ENCODE assay signal across 1 cellular context in the genomic region with DNA sequence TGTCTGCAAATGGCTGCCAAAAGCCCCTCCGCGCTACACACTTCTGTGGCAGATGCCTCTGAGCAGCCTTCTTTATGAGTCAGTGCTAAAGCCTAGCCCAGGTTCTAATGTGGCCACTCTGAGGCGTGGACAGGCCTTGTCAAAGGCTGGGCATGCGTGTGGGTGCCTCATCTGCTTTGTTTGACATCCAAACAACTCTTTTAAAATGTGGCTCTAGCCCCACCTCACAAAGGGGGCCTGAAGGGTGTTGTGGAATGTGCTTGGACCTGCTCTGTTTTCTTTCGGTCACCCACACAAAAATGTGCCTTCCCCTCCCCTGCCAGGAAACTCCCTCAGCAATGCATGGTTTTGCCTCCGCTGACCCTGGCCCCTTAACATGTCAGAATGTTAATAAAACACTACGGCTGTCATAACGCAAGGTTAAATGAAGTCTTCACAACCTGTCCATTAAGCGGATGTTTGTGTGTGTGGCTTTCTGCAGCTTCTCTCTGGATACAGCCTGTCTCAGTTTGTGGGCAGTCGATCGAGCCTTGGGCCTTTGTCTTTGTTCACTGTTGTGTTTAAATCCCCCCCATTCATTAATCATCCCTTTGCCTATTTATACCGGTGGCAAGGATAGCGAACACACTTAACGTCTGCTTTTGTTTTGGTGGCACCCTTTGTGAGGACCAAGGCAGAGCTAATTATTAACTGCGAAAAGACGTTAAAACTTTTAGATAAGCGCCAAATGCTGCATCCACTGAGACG.
A peak's percentile ranks its signal among the peaks of the same experiment; 100 is the strongest.
TF ChIP-seq lines count a peak whose summit lies in the region.

No MANE protein-coding gene starts in this region.

TF ChIP-seq in HepG2, 621 proteins besides CTCF, POLR2A, EP300 and RAD21 (continued from another document and continues in another):
- TF ChIP-seq, protein P1, sequence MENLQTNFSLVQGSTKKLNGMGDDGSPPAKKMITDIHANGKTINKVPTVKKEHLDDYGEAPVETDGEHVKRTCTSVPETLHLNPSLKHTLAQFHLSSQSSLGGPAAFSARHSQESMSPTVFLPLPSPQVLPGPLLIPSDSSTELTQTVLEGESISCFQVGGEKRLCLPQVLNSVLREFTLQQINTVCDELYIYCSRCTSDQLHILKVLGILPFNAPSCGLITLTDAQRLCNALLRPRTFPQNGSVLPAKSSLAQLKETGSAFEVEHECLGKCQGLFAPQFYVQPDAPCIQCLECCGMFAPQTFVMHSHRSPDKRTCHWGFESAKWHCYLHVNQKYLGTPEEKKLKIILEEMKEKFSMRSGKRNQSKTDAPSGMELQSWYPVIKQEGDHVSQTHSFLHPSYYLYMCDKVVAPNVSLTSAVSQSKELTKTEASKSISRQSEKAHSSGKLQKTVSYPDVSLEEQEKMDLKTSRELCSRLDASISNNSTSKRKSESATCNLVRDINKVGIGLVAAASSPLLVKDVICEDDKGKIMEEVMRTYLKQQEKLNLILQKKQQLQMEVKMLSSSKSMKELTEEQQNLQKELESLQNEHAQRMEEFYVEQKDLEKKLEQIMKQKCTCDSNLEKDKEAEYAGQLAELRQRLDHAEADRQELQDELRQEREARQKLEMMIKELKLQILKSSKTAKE (CRISPR knock-in tag; IDR thresholded peaks at IDR 0.05; ENCODE audit: borderline replicate concordance), result peak; percentile 72; the same call in 1 of the 2 replicates
- TF ChIP-seq ZBTB21 (CRISPR knock-in tag; IDR thresholded peaks at IDR 0.05), result no peak
- peak; percentile 82; the same call in 1 of the 2 replicates for TF ChIP-seq GATA4 (IDR thresholded peaks at IDR 0.05; ENCODE audit: borderline replicate concordance, low read depth)
- no peak for TF ChIP-seq ZNF562 (CRISPR knock-in tag; IDR thresholded peaks at IDR 0.05; ENCODE audit: borderline replicate concordance)
- no peak for TF ChIP-seq ZFP62 (CRISPR knock-in tag; IDR thresholded peaks at IDR 0.05)
- no peak for TF ChIP-seq ZNF282 (IDR thresholded peaks at IDR 0.05; ENCODE audit: partially characterized antibody)
- peak; percentile 98 for TF ChIP-seq MED1 (CRISPR knock-in tag; IDR thresholded peaks at IDR 0.05)
- TF ChIP-seq ZNF326 (CRISPR knock-in tag; IDR thresholded peaks at IDR 0.05; ENCODE audit: borderline replicate concordance), result no peak
- TF ChIP-seq, protein P2, sequence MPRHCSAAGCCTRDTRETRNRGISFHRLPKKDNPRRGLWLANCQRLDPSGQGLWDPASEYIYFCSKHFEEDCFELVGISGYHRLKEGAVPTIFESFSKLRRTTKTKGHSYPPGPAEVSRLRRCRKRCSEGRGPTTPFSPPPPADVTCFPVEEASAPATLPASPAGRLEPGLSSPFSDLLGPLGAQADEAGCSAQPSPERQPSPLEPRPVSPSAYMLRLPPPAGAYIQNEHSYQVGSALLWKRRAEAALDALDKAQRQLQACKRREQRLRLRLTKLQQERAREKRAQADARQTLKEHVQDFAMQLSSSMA (CRISPR knock-in tag; IDR thresholded peaks at IDR 0.05), result peak; percentile 90
- TF ChIP-seq, protein P3, sequence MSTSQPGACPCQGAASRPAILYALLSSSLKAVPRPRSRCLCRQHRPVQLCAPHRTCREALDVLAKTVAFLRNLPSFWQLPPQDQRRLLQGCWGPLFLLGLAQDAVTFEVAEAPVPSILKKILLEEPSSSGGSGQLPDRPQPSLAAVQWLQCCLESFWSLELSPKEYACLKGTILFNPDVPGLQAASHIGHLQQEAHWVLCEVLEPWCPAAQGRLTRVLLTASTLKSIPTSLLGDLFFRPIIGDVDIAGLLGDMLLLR (CRISPR knock-in tag; IDR thresholded peaks at IDR 0.05), result no peak
- no peak for TF ChIP-seq PHF8 (CRISPR knock-in tag; IDR thresholded peaks at IDR 0.05)
- TF ChIP-seq MEIS2 (CRISPR knock-in tag; IDR thresholded peaks at IDR 0.05), result peak; percentile 96
- TF ChIP-seq ZNF251 (CRISPR knock-in tag; IDR thresholded peaks at IDR 0.05), result no peak
- no peak for TF ChIP-seq THYN1 (CRISPR knock-in tag; IDR thresholded peaks at IDR 0.05; ENCODE audit: borderline replicate concordance, low read depth)
- TF ChIP-seq, protein P4, sequence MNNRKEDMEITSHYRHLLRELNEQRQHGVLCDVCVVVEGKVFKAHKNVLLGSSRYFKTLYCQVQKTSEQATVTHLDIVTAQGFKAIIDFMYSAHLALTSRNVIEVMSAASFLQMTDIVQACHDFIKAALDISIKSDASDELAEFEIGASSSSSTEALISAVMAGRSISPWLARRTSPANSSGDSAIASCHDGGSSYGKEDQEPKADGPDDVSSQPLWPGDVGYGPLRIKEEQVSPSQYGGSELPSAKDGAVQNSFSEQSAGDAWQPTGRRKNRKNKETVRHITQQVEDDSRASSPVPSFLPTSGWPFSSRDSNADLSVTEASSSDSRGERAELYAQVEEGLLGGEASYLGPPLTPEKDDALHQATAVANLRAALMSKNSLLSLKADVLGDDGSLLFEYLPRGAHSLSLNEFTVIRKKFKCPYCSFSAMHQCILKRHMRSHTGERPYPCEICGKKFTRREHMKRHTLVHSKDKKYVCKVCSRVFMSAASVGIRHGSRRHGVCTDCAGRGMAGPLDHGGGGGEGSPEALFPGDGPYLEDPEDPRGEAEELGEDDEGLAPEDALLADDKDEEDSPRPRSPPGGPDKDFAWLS (CRISPR knock-in tag; IDR thresholded peaks at IDR 0.05; ENCODE audit: borderline replicate concordance), result no peak
- TF ChIP-seq, protein P5, sequence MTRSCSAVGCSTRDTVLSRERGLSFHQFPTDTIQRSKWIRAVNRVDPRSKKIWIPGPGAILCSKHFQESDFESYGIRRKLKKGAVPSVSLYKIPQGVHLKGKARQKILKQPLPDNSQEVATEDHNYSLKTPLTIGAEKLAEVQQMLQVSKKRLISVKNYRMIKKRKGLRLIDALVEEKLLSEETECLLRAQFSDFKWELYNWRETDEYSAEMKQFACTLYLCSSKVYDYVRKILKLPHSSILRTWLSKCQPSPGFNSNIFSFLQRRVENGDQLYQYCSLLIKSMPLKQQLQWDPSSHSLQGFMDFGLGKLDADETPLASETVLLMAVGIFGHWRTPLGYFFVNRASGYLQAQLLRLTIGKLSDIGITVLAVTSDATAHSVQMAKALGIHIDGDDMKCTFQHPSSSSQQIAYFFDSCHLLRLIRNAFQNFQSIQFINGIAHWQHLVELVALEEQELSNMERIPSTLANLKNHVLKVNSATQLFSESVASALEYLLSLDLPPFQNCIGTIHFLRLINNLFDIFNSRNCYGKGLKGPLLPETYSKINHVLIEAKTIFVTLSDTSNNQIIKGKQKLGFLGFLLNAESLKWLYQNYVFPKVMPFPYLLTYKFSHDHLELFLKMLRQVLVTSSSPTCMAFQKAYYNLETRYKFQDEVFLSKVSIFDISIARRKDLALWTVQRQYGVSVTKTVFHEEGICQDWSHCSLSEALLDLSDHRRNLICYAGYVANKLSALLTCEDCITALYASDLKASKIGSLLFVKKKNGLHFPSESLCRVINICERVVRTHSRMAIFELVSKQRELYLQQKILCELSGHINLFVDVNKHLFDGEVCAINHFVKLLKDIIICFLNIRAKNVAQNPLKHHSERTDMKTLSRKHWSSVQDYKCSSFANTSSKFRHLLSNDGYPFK (CRISPR knock-in tag; IDR thresholded peaks at IDR 0.05; ENCODE audit: borderline replicate concordance), result peak; percentile 23; the same call in 1 of the 2 replicates
- TF ChIP-seq, protein P6, sequence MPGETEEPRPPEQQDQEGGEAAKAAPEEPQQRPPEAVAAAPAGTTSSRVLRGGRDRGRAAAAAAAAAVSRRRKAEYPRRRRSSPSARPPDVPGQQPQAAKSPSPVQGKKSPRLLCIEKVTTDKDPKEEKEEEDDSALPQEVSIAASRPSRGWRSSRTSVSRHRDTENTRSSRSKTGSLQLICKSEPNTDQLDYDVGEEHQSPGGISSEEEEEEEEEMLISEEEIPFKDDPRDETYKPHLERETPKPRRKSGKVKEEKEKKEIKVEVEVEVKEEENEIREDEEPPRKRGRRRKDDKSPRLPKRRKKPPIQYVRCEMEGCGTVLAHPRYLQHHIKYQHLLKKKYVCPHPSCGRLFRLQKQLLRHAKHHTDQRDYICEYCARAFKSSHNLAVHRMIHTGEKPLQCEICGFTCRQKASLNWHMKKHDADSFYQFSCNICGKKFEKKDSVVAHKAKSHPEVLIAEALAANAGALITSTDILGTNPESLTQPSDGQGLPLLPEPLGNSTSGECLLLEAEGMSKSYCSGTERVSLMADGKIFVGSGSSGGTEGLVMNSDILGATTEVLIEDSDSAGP (CRISPR knock-in tag; IDR thresholded peaks at IDR 0.05; ENCODE audit: borderline replicate concordance), result peak; percentile 69; the same call in 1 of the 2 replicates
- no peak for TF ChIP-seq ATRX (CRISPR knock-in tag; IDR thresholded peaks at IDR 0.05; ENCODE audit: borderline replicate concordance)
- TF ChIP-seq CENPT (CRISPR knock-in tag; IDR thresholded peaks at IDR 0.05; ENCODE audit: low read depth), result no peak
- TF ChIP-seq, protein P7, sequence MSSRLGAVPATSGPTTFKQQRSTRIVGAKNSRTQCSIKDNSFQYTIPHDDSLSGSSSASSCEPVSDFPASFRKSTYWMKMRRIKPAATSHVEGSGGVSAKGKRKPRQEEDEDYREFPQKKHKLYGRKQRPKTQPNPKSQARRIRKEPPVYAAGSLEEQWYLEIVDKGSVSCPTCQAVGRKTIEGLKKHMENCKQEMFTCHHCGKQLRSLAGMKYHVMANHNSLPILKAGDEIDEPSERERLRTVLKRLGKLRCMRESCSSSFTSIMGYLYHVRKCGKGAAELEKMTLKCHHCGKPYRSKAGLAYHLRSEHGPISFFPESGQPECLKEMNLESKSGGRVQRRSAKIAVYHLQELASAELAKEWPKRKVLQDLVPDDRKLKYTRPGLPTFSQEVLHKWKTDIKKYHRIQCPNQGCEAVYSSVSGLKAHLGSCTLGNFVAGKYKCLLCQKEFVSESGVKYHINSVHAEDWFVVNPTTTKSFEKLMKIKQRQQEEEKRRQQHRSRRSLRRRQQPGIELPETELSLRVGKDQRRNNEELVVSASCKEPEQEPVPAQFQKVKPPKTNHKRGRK (CRISPR knock-in tag; IDR thresholded peaks at IDR 0.05), result no peak
- TF ChIP-seq, protein P8, sequence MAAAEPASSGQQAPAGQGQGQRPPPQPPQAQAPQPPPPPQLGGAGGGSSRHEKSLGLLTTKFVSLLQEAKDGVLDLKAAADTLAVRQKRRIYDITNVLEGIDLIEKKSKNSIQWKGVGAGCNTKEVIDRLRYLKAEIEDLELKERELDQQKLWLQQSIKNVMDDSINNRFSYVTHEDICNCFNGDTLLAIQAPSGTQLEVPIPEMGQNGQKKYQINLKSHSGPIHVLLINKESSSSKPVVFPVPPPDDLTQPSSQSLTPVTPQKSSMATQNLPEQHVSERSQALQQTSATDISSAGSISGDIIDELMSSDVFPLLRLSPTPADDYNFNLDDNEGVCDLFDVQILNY (CRISPR knock-in tag; conservative IDR thresholded peaks at IDR 0.05), result no peak
- TF ChIP-seq, protein P9, sequence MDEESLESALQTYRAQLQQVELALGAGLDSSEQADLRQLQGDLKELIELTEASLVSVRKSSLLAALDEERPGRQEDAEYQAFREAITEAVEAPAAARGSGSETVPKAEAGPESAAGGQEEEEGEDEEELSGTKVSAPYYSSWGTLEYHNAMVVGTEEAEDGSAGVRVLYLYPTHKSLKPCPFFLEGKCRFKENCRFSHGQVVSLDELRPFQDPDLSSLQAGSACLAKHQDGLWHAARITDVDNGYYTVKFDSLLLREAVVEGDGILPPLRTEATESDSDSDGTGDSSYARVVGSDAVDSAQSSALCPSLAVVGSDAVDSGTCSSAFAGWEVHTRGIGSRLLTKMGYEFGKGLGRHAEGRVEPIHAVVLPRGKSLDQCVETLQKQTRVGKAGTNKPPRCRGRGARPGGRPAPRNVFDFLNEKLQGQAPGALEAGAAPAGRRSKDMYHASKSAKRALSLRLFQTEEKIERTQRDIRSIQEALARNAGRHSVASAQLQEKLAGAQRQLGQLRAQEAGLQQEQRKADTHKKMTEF (CRISPR knock-in tag; IDR thresholded peaks at IDR 0.05), result peak; percentile 70
- no peak for TF ChIP-seq ZNF260 (CRISPR knock-in tag; IDR thresholded peaks at IDR 0.05; ENCODE audit: borderline replicate concordance, low read depth)
- TF ChIP-seq ZNF17 (CRISPR knock-in tag; IDR thresholded peaks at IDR 0.05), result no peak
- no peak for TF ChIP-seq FOXA1 (IDR thresholded peaks at IDR 0.05)
- TF ChIP-seq FOXA1 (CRISPR knock-in tag; IDR thresholded peaks at IDR 0.05), result peak; percentile 54
- TF ChIP-seq, protein P10, sequence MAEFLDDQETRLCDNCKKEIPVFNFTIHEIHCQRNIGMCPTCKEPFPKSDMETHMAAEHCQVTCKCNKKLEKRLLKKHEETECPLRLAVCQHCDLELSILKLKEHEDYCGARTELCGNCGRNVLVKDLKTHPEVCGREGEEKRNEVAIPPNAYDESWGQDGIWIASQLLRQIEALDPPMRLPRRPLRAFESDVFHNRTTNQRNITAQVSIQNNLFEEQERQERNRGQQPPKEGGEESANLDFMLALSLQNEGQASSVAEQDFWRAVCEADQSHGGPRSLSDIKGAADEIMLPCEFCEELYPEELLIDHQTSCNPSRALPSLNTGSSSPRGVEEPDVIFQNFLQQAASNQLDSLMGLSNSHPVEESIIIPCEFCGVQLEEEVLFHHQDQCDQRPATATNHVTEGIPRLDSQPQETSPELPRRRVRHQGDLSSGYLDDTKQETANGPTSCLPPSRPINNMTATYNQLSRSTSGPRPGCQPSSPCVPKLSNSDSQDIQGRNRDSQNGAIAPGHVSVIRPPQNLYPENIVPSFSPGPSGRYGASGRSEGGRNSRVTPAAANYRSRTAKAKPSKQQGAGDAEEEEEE (CRISPR knock-in tag; IDR thresholded peaks at IDR 0.05; ENCODE audit: borderline replicate concordance), result no peak
- no peak for TF ChIP-seq PHF20 (CRISPR knock-in tag; IDR thresholded peaks at IDR 0.05)
- TF ChIP-seq ZNF790 (CRISPR knock-in tag; IDR thresholded peaks at IDR 0.05; ENCODE audit: borderline replicate concordance), result no peak
- no peak for TF ChIP-seq ZFP36 (IDR thresholded peaks at IDR 0.05; ENCODE audit: borderline replicate concordance, low read depth, low read length, partially characterized antibody)
- TF ChIP-seq, protein P11, sequence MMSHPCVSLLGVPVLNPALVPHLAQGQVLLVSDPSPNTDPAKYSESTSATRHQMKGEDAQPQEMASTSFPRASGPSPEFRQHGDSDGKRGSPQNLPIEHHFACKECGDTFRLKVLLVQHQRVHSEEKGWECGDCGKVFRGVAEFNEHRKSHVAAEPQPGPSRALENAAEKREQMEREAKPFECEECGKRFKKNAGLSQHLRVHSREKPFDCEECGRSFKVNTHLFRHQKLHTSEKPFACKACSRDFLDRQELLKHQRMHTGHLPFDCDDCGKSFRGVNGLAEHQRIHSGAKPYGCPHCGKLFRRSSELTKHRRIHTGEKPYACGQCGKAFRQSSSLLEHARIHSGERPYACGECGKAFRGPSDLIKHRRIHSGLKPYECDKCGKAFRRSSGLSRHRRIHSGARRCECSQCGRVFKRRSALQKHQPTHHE (CRISPR knock-in tag; IDR thresholded peaks at IDR 0.05; ENCODE audit: borderline replicate concordance), result no peak; the same call in 1 of the 2 replicates
- TF ChIP-seq, protein P12, sequence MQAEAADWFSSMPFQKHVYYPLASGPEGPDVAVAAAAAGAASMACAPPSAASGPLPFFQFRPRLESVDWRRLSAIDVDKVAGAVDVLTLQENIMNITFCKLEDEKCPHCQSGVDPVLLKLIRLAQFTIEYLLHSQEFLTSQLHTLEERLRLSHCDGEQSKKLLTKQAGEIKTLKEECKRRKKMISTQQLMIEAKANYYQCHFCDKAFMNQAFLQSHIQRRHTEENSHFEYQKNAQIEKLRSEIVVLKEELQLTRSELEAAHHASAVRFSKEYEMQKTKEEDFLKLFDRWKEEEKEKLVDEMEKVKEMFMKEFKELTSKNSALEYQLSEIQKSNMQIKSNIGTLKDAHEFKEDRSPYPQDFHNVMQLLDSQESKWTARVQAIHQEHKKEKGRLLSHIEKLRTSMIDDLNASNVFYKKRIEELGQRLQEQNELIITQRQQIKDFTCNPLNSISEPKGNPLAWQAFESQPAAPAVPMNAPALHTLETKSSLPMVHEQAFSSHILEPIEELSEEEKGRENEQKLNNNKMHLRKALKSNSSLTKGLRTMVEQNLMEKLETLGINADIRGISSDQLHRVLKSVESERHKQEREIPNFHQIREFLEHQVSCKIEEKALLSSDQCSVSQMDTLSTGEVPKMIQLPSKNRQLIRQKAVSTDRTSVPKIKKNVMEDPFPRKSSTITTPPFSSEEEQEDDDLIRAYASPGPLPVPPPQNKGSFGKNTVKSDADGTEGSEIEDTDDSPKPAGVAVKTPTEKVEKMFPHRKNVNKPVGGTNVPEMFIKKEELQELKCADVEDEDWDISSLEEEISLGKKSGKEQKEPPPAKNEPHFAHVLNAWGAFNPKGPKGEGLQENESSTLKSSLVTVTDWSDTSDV (CRISPR knock-in tag; IDR thresholded peaks at IDR 0.05), result no peak
- TF ChIP-seq SCMH1 (CRISPR knock-in tag; IDR thresholded peaks at IDR 0.05; ENCODE audit: borderline replicate concordance), result no peak
